ENCODE assay signal across 8 cellular contexts in the genomic region with DNA sequence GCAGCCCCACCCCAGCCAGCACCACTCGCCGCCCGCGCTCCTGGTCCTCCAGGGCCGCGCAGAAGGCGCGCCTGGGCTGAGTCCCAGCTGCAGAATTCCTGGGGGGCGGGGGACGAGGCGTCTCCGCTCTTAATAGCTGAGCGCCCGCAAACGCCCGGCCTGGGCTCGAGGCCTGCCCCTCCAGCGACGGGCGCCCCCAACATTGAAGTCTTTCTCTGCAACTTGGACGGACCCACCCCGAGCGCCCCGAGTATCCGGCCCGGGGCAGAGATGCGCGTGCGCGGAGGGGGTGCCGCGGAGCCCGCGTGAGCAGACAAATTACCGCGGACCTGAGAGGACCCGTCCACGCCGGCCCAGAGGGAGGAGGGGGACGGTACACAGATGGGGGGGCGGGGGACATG. TPM values are rescaled to one million over a fixed set of nuclear protein-coding genes. Genes with fewer than 3 reads are reported as not detected.
A peak's percentile ranks its signal among the peaks of the same experiment; 100 is the strongest.
DNase-seq lines count a peak whose midpoint lies in the region; ATAC-seq and TF ChIP-seq lines count a peak whose summit lies in the region.

No MANE protein-coding gene starts in this region.

- intact Hi-C loops in CD4-positive, alpha-beta T cell (cut with DNase I, micrococcal nuclease), result loop anchor here in 1 of 2 experiments (10.0 kb wide), 2 partner anchors 377 to 537 kb away; a partner anchor contains a TSS
- intact Hi-C loops in Panc1 (cut with micrococcal nuclease; ENCODE audit: unreplicated experiment), result no loop called here

- H3K4me3 ChIP-seq in Panc1 (ENCODE audit: low read depth in 2 of 2, low read length in 2 of 2), result peak overlapping the region; percentile 28 to 57
- H3K4me3 ChIP-seq in ectodermal cell (ENCODE audit: insufficient read depth, low read depth, low read length), result peak overlapping the region; percentile 36
- H3K4me3 ChIP-seq in mucosa of stomach (ENCODE audit: low read length), result no peak overlapping the region

- TF ChIP-seq CTCF in CD4-positive, alpha-beta T cell (IDR thresholded peaks at IDR 0.05), result no peak
- no peak for TF ChIP-seq CTCF in Panc1 (IDR thresholded peaks at IDR 0.05)

- no peaks in the 10 kb centered on the region; the same call in 1 of the 2 replicates for H3K4me1 ChIP-seq in Panc1 (ENCODE audit: control insufficient read depth, insufficient read depth, low read length)
- H3K4me1 ChIP-seq in ectodermal cell (ENCODE audit: control insufficient read depth, insufficient read depth, low read length), result peaks cover 18% of the 10 kb centered on the region
- H3K4me1 ChIP-seq in mucosa of stomach (ENCODE audit: control insufficient read depth, insufficient read depth, low read length), result peaks cover 13% of the 10 kb centered on the region

- H3K9me3 ChIP-seq in CD4-positive, alpha-beta T cell (ENCODE audit: control insufficient read depth, low read length), result no peaks in the 10 kb centered on the region
- no peaks in the 10 kb centered on the region for H3K9me3 ChIP-seq in Panc1 (ENCODE audit: control insufficient read depth, insufficient read depth, low read depth, low read length)
- H3K9me3 ChIP-seq in ectodermal cell (ENCODE audit: control insufficient read depth, low read length), result no peaks in the 10 kb centered on the region
- no peaks in the 10 kb centered on the region for H3K9me3 ChIP-seq in mucosa of stomach (ENCODE audit: control insufficient read depth, low read length)

- POLR2A ChIA-PET in CD4-positive, alpha-beta T cell (lab: Charles Lee), result interaction anchor here (0.8 kb wide), 1 partner anchor 14 kb away, joined by 3 read pairs; no protein-coding TSS in a partner anchor
- POLR2A ChIA-PET in Panc1 (lab: Charles Lee), result no interaction called here

- H3K36me3 Mint-ChIP-seq in CD4-positive, alpha-beta T cell (ENCODE audit: low read depth), result no peaks in the 10 kb centered on the region

- no peaks in the 10 kb centered on the region for H3K9me3 Mint-ChIP-seq in CD4-positive, alpha-beta T cell

- CTCF ChIA-PET in CD4-positive, alpha-beta T cell (lab: Charles Lee), result interaction anchor here (1.1 kb wide), 1 partner anchor 12 kb away, joined by 4 read pairs; no protein-coding TSS in a partner anchor
- CTCF ChIA-PET in Panc1 (lab: Charles Lee), result interaction anchor here (0.7 to 1.5 kb wide), 3 partner anchors 12 to 146 kb away, joined by 4 to 9 read pairs (median 5); no protein-coding TSS in a partner anchor

- 1 to 2% methylated on average over 41 of the region's 41 CpGs for WGBS in ectodermal cell, 2 experiments

- peak overlapping the region; percentile 39 for H3K9ac ChIP-seq in mucosa of stomach (ENCODE audit: low read length)

- peak overlapping the region; percentile 87 for H3K4me3 Mint-ChIP-seq in CD4-positive, alpha-beta T cell

- peak; percentile 49 for ATAC-seq in CD4-positive, alpha-beta T cell (ENCODE audit: poor library complexity)
- peak; percentile 60 for ATAC-seq in Panc1

- DNase-seq in CD4-positive, alpha-beta T cell, result peak in 8 of 10 experiments; percentile 10 to 51 (median 34)
- DNase-seq in Panc1 (ENCODE audit: low read depth, low spot score) (no peak), GM19238 (ENCODE audit: insufficient read length, low spot score) (no peak), SKM-1 treated with dmso at 0.1 percent for 144 hours (lab: John Stamatoyannopoulos, UW; ENCODE audit: unreplicated experiment) (no peak), AML-193 (lab: John Stamatoyannopoulos, UW) (no peak), medulla oblongata (ENCODE audit: extremely low spot score) (no peak)

- H3K36me3 ChIP-seq in Panc1 (ENCODE audit: control insufficient read depth, insufficient read depth, low read length), result no peaks in the 10 kb centered on the region
- no peaks in the 10 kb centered on the region for H3K36me3 ChIP-seq in ectodermal cell (ENCODE audit: control insufficient read depth, insufficient read depth, low read length)
- H3K36me3 ChIP-seq in mucosa of stomach (ENCODE audit: control insufficient read depth, insufficient read depth, low read length), result no peaks in the 10 kb centered on the region

- BruUV-seq in Panc1 (replicated peaks; lab: Mats Ljungman, UMichigan), result no TSS peak

- no peak overlapping the region for H3K27ac ChIP-seq in CD4-positive, alpha-beta T cell (ENCODE audit: low read depth, low read length)
- H3K27ac ChIP-seq in Panc1 (ENCODE audit: low read length), result no peak overlapping the region
- H3K27ac ChIP-seq in ectodermal cell (ENCODE audit: insufficient read depth, low read depth, low read length, poor library complexity, severe bottlenecking), result no peak overlapping the region

- no peak overlapping the region for H3K27ac Mint-ChIP-seq in CD4-positive, alpha-beta T cell

- H3K27me3 ChIP-seq in CD4-positive, alpha-beta T cell (ENCODE audit: control insufficient read depth, insufficient read depth, low read length), result no peaks in the 10 kb centered on the region
- H3K27me3 ChIP-seq in Panc1 (ENCODE audit: control insufficient read depth, insufficient read depth, low read length) (no peaks in the 10 kb centered on the region), ectodermal cell (ENCODE audit: control insufficient read depth, insufficient read depth, low read length, poor library complexity, severe bottlenecking) (peaks cover 54% of the 10 kb centered on the region), mucosa of stomach (ENCODE audit: control insufficient read depth, insufficient read depth, low read length) (peaks cover 47% of the 10 kb centered on the region)

- peaks cover 13% of the 10 kb centered on the region for H3K4me1 Mint-ChIP-seq in CD4-positive, alpha-beta T cell (ENCODE audit: low read depth)

- in situ Hi-C loops in Panc1 (cut with HindIII; ENCODE audit: low pct_unique_long_range_greater_than_20kb, low sequenced_read_pairs), result no loop called here

- H3K27me3 Mint-ChIP-seq in CD4-positive, alpha-beta T cell, result peaks cover 55% of the 10 kb centered on the region

RNA-seq across cellular contexts. Expression of a gene that starts 6.7 kb away (rescaled TPM):
- total RNA-seq in CD4-positive, alpha-beta T cell, result not detected
- 2.5 TPM for total RNA-seq in Panc1 (2021; ENCODE audit: unreplicated experiment)
- 4.2 TPM for polyA plus RNA-seq in Panc1 (2012; ENCODE audit: insufficient read length)
- polyA plus RNA-seq in ectodermal cell (2013, experiment 1 of 4), result 11.1 TPM
- polyA plus RNA-seq in ectodermal cell (2013, experiment 2 of 4), result 11.1 TPM
- 8.0 TPM for polyA plus RNA-seq in ectodermal cell (2013, experiment 3 of 4)
- polyA plus RNA-seq in ectodermal cell (2013, experiment 4 of 4), result 7.4 TPM

Comparison
In these comparisons a context has a peak if more than half of its experiments do, and no peak if none do; other contexts are left out.
1. DNase-seq: peak in CD4-positive, alpha-beta T cell (8 of 10); none in Panc1 (single experiment), GM19238 (single experiment), SKM-1 treated with dmso at 0.1 percent for 144 hours (single experiment), AML-193 (0 of 2) and medulla oblongata (single experiment).